Comparison of ENCODE assay signal across 8 cellular contexts in genomic region chr18:75208836-75209128, GRCh38. TPM values are rescaled to one million over a fixed set of nuclear protein-coding genes. Genes with fewer than 3 reads are reported as not detected.
A peak's percentile ranks its signal among the peaks of the same experiment; 100 is the strongest.
DNase-seq lines count a peak whose midpoint lies in the region; ATAC-seq lines count a peak whose summit lies in the region.

No MANE protein-coding gene starts in this region.

- peak overlapping the region; percentile 97 for H3K27ac Mint-ChIP-seq in activated CD4-positive, alpha-beta T cell treated with anti-CD3 and anti-CD28 coated beads for 36 hours
- peak overlapping the region; percentile 19 for H3K27ac Mint-ChIP-seq in activated CD4-positive, alpha-beta T cell treated with anti-CD3 and anti-CD28 coated beads, Interleukin-2, amount 10 ng/mL, durations not matched to agents 7 days and 5 days
- peak overlapping the region; percentile 98 for H3K27ac Mint-ChIP-seq in stimulated activated memory B cell treated with anti-CD40 and anti-IgM and Interleukin-4, amounts not matched to agents 10 μg/mL and 1 μg/mL and 100 μg/mL, for 72 hours

- peak overlapping the region; percentile 83 for H3K4me3 ChIP-seq in iPS DF 6.9 (ENCODE audit: low read length)

- no peak overlapping the region for H3K27ac ChIP-seq in iPS DF 6.9 (ENCODE audit: low read length)

- peaks cover 16% of the 10 kb centered on the region for H3K36me3 Mint-ChIP-seq in activated CD4-positive, alpha-beta T cell treated with anti-CD3 and anti-CD28 coated beads for 36 hours (ENCODE audit: low read depth)
- peaks cover 21% of the 10 kb centered on the region for H3K36me3 Mint-ChIP-seq in activated CD4-positive, alpha-beta T cell treated with anti-CD3 and anti-CD28 coated beads, Interleukin-2, amount 10 ng/mL, durations not matched to agents 7 days and 5 days (ENCODE audit: low read depth)
- H3K36me3 Mint-ChIP-seq in stimulated activated memory B cell treated with anti-CD40 and anti-IgM and Interleukin-4, amounts not matched to agents 10 μg/mL and 1 μg/mL and 100 μg/mL, for 72 hours, result no peaks in the 10 kb centered on the region

- intact Hi-C loops in activated CD4-positive, alpha-beta T cell treated with anti-CD3 and anti-CD28 coated beads for 36 hours (cut with DNase I, micrococcal nuclease), result loop anchor here (1.0 to 10.0 kb wide), 10 partner anchors 214 to 1854 kb away; partner anchors contain the start of genes ZNF407 (in 2 of the 2) and CNDP2 (in 1 of the 2)

- H3K36me3 ChIP-seq in iPS DF 6.9 (ENCODE audit: control insufficient read depth, insufficient read depth, low read length), result no peaks in the 10 kb centered on the region; the same call in 1 of the 2 replicates

- H3K4me1 ChIP-seq in iPS DF 6.9 (ENCODE audit: control insufficient read depth, insufficient read depth, low read length), result peaks cover 10% of the 10 kb centered on the region

- H3K9me3 ChIP-seq in iPS DF 6.9 (ENCODE audit: control insufficient read depth, insufficient read depth, low read length), result no peaks in the 10 kb centered on the region

- ATAC-seq in activated CD4-positive, alpha-beta T cell treated with anti-CD3 and anti-CD28 coated beads for 36 hours, result peak; percentile 2
- ATAC-seq in HG02973 (IDR thresholded peaks at IDR 0.05; ENCODE audit: unreplicated experiment), result peak; percentile 12
- peak; percentile 49 for ATAC-seq in stimulated activated memory B cell treated with anti-CD40 and anti-IgM and Interleukin-4, amounts not matched to agents 10 μg/mL and 1 μg/mL and 100 μg/mL, for 72 hours

- H3K9me3 Mint-ChIP-seq in activated CD4-positive, alpha-beta T cell treated with anti-CD3 and anti-CD28 coated beads for 36 hours (ENCODE audit: low read depth), result no peaks in the 10 kb centered on the region
- no peaks in the 10 kb centered on the region for H3K9me3 Mint-ChIP-seq in activated CD4-positive, alpha-beta T cell treated with anti-CD3 and anti-CD28 coated beads, Interleukin-2, amount 10 ng/mL, durations not matched to agents 7 days and 5 days
- no peaks in the 10 kb centered on the region for H3K9me3 Mint-ChIP-seq in stimulated activated memory B cell treated with anti-CD40 and anti-IgM and Interleukin-4, amounts not matched to agents 10 μg/mL and 1 μg/mL and 100 μg/mL, for 72 hours

- WGBS in iPS DF 6.9 (ENCODE audit: insufficient coverage, insufficient read length), result no CpG with 5 or more reads among the region's 34 CpGs

- POLR2A ChIA-PET in activated CD4-positive, alpha-beta T cell treated with anti-CD3 and anti-CD28 coated beads for 36 hours (lab: Charles Lee), result interaction anchor here (2.2 kb wide), 1 partner anchor 53 kb away, joined by 6 read pairs; no protein-coding TSS in a partner anchor
- POLR2A ChIA-PET in activated CD4-positive, alpha-beta T cell treated with anti-CD3 and anti-CD28 coated beads, Interleukin-2, amount 10 ng/mL, durations not matched to agents 7 days and 5 days (lab: Charles Lee), result no interaction called here

- CTCF ChIA-PET in activated CD4-positive, alpha-beta T cell treated with anti-CD3 and anti-CD28 coated beads for 36 hours (lab: Charles Lee), result no interaction called here
- CTCF ChIA-PET in activated CD4-positive, alpha-beta T cell treated with anti-CD3 and anti-CD28 coated beads, Interleukin-2, amount 10 ng/mL, durations not matched to agents 7 days and 5 days (lab: Charles Lee), result no interaction called here

- H3K4me3 Mint-ChIP-seq in activated CD4-positive, alpha-beta T cell treated with anti-CD3 and anti-CD28 coated beads for 36 hours, result peak overlapping the region; percentile 100
- H3K4me3 Mint-ChIP-seq in activated CD4-positive, alpha-beta T cell treated with anti-CD3 and anti-CD28 coated beads, Interleukin-2, amount 10 ng/mL, durations not matched to agents 7 days and 5 days, result peak overlapping the region; percentile 94
- peak overlapping the region; percentile 85 for H3K4me3 Mint-ChIP-seq in stimulated activated memory B cell treated with anti-CD40 and anti-IgM and Interleukin-4, amounts not matched to agents 10 μg/mL and 1 μg/mL and 100 μg/mL, for 72 hours

- peaks cover 53% of the 10 kb centered on the region for H3K27me3 ChIP-seq in iPS DF 6.9 (ENCODE audit: control insufficient read depth, insufficient read depth, low read length)

- peak; percentile 57 for DNase-seq in activated CD4-positive, alpha-beta T cell treated with anti-CD3 and anti-CD28 coated beads for 36 hours
- no peak for DNase-seq in activated CD4-positive, alpha-beta T cell treated with anti-CD3 and anti-CD28 coated beads for 4 hours
- DNase-seq in activated CD4-positive, alpha-beta T cell treated with anti-CD3 and anti-CD28 coated beads, Interleukin-2, amount 10 ng/mL, durations not matched to agents 7 days and 5 days, result peak; percentile 40
- DNase-seq in iPS DF 6.9 (ENCODE audit: low read depth, low spot score), result no peak
- no peak for DNase-seq in T-helper 2 cell
- no peak for DNase-seq in NAMALWA (ENCODE audit: low spot score)

- H3K4me1 Mint-ChIP-seq in activated CD4-positive, alpha-beta T cell treated with anti-CD3 and anti-CD28 coated beads for 36 hours, result peaks cover 48% of the 10 kb centered on the region
- peaks cover 58% of the 10 kb centered on the region for H3K4me1 Mint-ChIP-seq in activated CD4-positive, alpha-beta T cell treated with anti-CD3 and anti-CD28 coated beads, Interleukin-2, amount 10 ng/mL, durations not matched to agents 7 days and 5 days
- peaks cover 55% of the 10 kb centered on the region for H3K4me1 Mint-ChIP-seq in stimulated activated memory B cell treated with anti-CD40 and anti-IgM and Interleukin-4, amounts not matched to agents 10 μg/mL and 1 μg/mL and 100 μg/mL, for 72 hours

- H3K27me3 Mint-ChIP-seq in activated CD4-positive, alpha-beta T cell treated with anti-CD3 and anti-CD28 coated beads for 36 hours, result peaks cover 11% of the 10 kb centered on the region
- peaks cover 26% of the 10 kb centered on the region for H3K27me3 Mint-ChIP-seq in activated CD4-positive, alpha-beta T cell treated with anti-CD3 and anti-CD28 coated beads, Interleukin-2, amount 10 ng/mL, durations not matched to agents 7 days and 5 days
- H3K27me3 Mint-ChIP-seq in stimulated activated memory B cell treated with anti-CD40 and anti-IgM and Interleukin-4, amounts not matched to agents 10 μg/mL and 1 μg/mL and 100 μg/mL, for 72 hours, result peaks cover 9% of the 10 kb centered on the region

RNA-seq across cellular contexts. Expression of gene PTGR3, which starts 0.2 kb away (rescaled TPM):
- 10 to 100 TPM; 14.4 to 23.3 TPM for total RNA-seq in activated CD4-positive, alpha-beta T cell treated with anti-CD3 and anti-CD28 coated beads for 36 hours
- 10 to 100 TPM; 35.8 to 38.6 TPM for total RNA-seq in activated CD4-positive, alpha-beta T cell treated with anti-CD3 and anti-CD28 coated beads, Interleukin-2, amount 10 ng/mL, durations not matched to agents 7 days and 5 days

RNA-seq across cellular contexts. Expression of gene TSHZ1, which starts 1.8 kb away (rescaled TPM):
- 10 to 100 TPM; 12.0 to 13.4 TPM for total RNA-seq in activated CD4-positive, alpha-beta T cell treated with anti-CD3 and anti-CD28 coated beads for 36 hours
- 10 to 100 TPM; 22.0 to 23.6 TPM for total RNA-seq in activated CD4-positive, alpha-beta T cell treated with anti-CD3 and anti-CD28 coated beads, Interleukin-2, amount 10 ng/mL, durations not matched to agents 7 days and 5 days

Comparison
In these comparisons a context has a peak if more than half of its experiments do, and no peak if none do; other contexts are left out.
1. DNase-seq: peak in activated CD4-positive, alpha-beta T cell treated with anti-CD3 and anti-CD28 coated beads for 36 hours (single experiment) and activated CD4-positive, alpha-beta T cell treated with anti-CD3 and anti-CD28 coated beads, Interleukin-2, amount 10 ng/mL, durations not matched to agents 7 days and 5 days (single experiment); none in activated CD4-positive, alpha-beta T cell treated with anti-CD3 and anti-CD28 coated beads for 4 hours (0 of 2), iPS DF 6.9 (single experiment), T-helper 2 cell (0 of 5) and NAMALWA (single experiment).
2. H3K27ac Mint-ChIP-seq: peak in every context shown above with its lines; median percentile 98 in stimulated activated memory B cell treated with anti-CD40 and anti-IgM and Interleukin-4, amounts not matched to agents 10 μg/mL and 1 μg/mL and 100 μg/mL, for 72 hours; 97 in activated CD4-positive, alpha-beta T cell treated with anti-CD3 and anti-CD28 coated beads for 36 hours; 19 in activated CD4-positive, alpha-beta T cell treated with anti-CD3 and anti-CD28 coated beads, Interleukin-2, amount 10 ng/mL, durations not matched to agents 7 days and 5 days.
3. Peak in every context shown above with its lines, with median percentiles within 50 percentile points of each other: ATAC-seq and H3K4me3 Mint-ChIP-seq.